29 cellular contexts compared by ENCODE assay signal in genomic region chr15:38844683-38845195, GRCh38.
A peak's percentile ranks its signal among the peaks of the same experiment; 100 is the strongest.
DNase-seq lines count a peak whose midpoint lies in the region; ATAC-seq and TF ChIP-seq lines count a peak whose summit lies in the region.
"Had no signal": no experiment of that assay in that cellular context is flagged by ENCODE, and none has a peak within 500 bp of the region (broad histone marks: within the 10 kb centered on the region; RNA-seq: fewer than 3 reads in every experiment).

No MANE protein-coding gene starts in this region.

- no peak for TF ChIP-seq RAD21 in IMR-90 (IDR thresholded peaks at IDR 0.05; ENCODE audit: low read length)

- H2AK9ac ChIP-seq in IMR-90 (replicated peaks; ENCODE audit: low read depth, low read length, poor library complexity), result no peak overlapping the region

- H2BK120ac ChIP-seq in IMR-90 (ENCODE audit: low read depth, low read length) (peak overlapping the region; percentile 99), mesenchymal stem cell (ENCODE audit: low read depth, low read length) (no peak overlapping the region)

- H2BK15ac ChIP-seq in IMR-90 (ENCODE audit: low read depth, low read length) (peak overlapping the region; percentile 80; the same call in 2 of the 3 replicates), mesenchymal stem cell (ENCODE audit: low read depth, poor library complexity, severe bottlenecking) (no peak overlapping the region)

- no peaks in the 10 kb centered on the region for H3F3A ChIP-seq in PC-9 (ENCODE audit: insufficient read depth, low read depth)

- POLR2A ChIA-PET in IMR-90 (lab: Charles Lee; ENCODE audit: unreplicated experiment), result interaction anchor here (0.7 kb wide), 1 partner anchor 518 kb away, joined by 3 read pairs; no protein-coding TSS in a partner anchor
- POLR2A ChIA-PET in PC-9 (lab: Charles Lee; ENCODE audit: unreplicated experiment), result no interaction called here
- POLR2A ChIA-PET in OCI-LY7 (lab: Charles Lee), result interaction anchor here (0.6 kb wide), 1 partner anchor 451 kb away, joined by 3 read pairs; no protein-coding TSS in a partner anchor

- BruUV-seq in IMR-90 (replicated peaks; lab: Mats Ljungman, UMichigan), result no TSS peak
- BruUV-seq in PC-9 (replicated peaks; lab: Mats Ljungman, UMichigan), result no TSS peak
- no TSS peak for BruUV-seq in OCI-LY7 (replicated peaks; lab: Mats Ljungman, UMichigan)

- in situ Hi-C loops in IMR-90 (cut with MboI; ENCODE audit: low sequenced_read_pairs), result no loop called here

- H3K18ac ChIP-seq in IMR-90 (ENCODE audit: low read depth, low read length) (peak overlapping the region; percentile 94), mesenchymal stem cell (ENCODE audit: low read depth in 1 of 2, low read length in 2 of 2) (no peak overlapping the region)

- WGBS in IMR-90 (ENCODE audit: extremely low coverage in 2 of 2, insufficient read length in 1 of 2), 2 experiments, result no CpG with 5 or more reads among the region's 2 CpGs
- WGBS in mesenchymal stem cell, result 76% methylated on average over 1 of the region's 2 CpGs

- DNase-seq in IMR-90 (peak; percentile 52), dermis blood vessel endothelial cell (peak; percentile 53), mesenchymal stem cell (peak; percentile 34), PC-9 (no peak), BE2C (no peak), OCI-LY7 (ENCODE audit: low spot score) (no peak)
- no peak for DNase-seq in stimulated activated CD4-positive, alpha-beta T cell treated with anti-CD3 and anti-CD28 coated beads, Interleukin-4, amount 100 ng/mL, for 1 hour
- DNase-seq: 8988T; activated CD8-positive, alpha-beta T cell treated with anti-CD3 and anti-CD28 coated beads for 36 hours; activated naive CD4-positive, alpha-beta T cell treated with anti-CD3 and anti-CD28 coated beads, Interleukin-2, amount 10 ng/mL, durations not matched to agents 7 days and 5 days; DMS153; effector CD8-positive, alpha-beta T cell; foreskin melanocyte; heart left ventricle; lower lobe of right lung; NCI-H1436; NCI-H2081; NCI-H2227 treated with DMSO at 0.1 percent for 48 hours; NCI-H526; nephron progenitor cell; ovary had no signal

- dilution Hi-C loops in IMR-90 (cut with HindIII; ENCODE audit: low sequenced_read_pairs, unreplicated experiment), result no loop called here

- no peak for TF ChIP-seq POLR2A in IMR-90 (IDR thresholded peaks at IDR 0.05; ENCODE audit: low read depth, low read length)

- H3K23ac ChIP-seq in IMR-90 (ENCODE audit: low read depth, low read length) (peak overlapping the region; percentile 93; the same call in 1 of the 2 replicates), mesenchymal stem cell (ENCODE audit: low read length in 2 of 2) (no peak overlapping the region)

- peak overlapping the region; percentile 93 for H3K14ac ChIP-seq in IMR-90 (replicated peaks; ENCODE audit: low read depth, low read length)
- no peak overlapping the region for H3K14ac ChIP-seq in mesenchymal stem cell (ENCODE audit: low read length in 2 of 2)

- peak overlapping the region; percentile 95 for H2BK20ac ChIP-seq in IMR-90 (ENCODE audit: low read depth, low read length)

- H3K9me3 ChIP-seq in IMR-90 (ENCODE audit: control insufficient read depth, insufficient read depth, low read length), result no peaks in the 10 kb centered on the region
- H3K9me3 ChIP-seq in mesenchymal stem cell (ENCODE audit: control insufficient read depth, low read length), result no peaks in the 10 kb centered on the region
- no peaks in the 10 kb centered on the region for H3K9me3 ChIP-seq in PC-9 (ENCODE audit: insufficient read depth, low read depth)
- H3K9me3 ChIP-seq in BE2C, result no peaks in the 10 kb centered on the region
- no peaks in the 10 kb centered on the region for H3K9me3 ChIP-seq in OCI-LY7 (ENCODE audit: low read length)
- H3K9me3 ChIP-seq: HAP-1, heart left ventricle, lower lobe of right lung, ovary, thoracic aorta had no signal

- peak overlapping the region; percentile 89 for H2AFZ ChIP-seq in ACC112 (ENCODE audit: low read length, unreplicated experiment)
- H2AFZ ChIP-seq in IMR-90 (replicated peaks; ENCODE audit: low read length, poor library complexity), result no peak overlapping the region
- no peak overlapping the region for H2AFZ ChIP-seq in mesenchymal stem cell (ENCODE audit: low read depth, low read length)
- H2AFZ ChIP-seq in PC-9, result no peak overlapping the region
- no peak overlapping the region for H2AFZ ChIP-seq in OCI-LY7 (ENCODE audit: low read length)

- peak overlapping the region; percentile 90 to 99 for H4K8ac ChIP-seq in IMR-90 (ENCODE audit: low read depth in 2 of 2, low read length in 2 of 2)
- no peak overlapping the region for H4K8ac ChIP-seq in mesenchymal stem cell (ENCODE audit: low read length)

- H4K20me1 ChIP-seq in IMR-90 (ENCODE audit: insufficient read depth, low read length) (no peaks in the 10 kb centered on the region), PC-9 (ENCODE audit: insufficient read depth) (no peaks in the 10 kb centered on the region), OCI-LY7 (ENCODE audit: insufficient read depth, low read length) (no peaks in the 10 kb centered on the region)

- H2AK5ac ChIP-seq in IMR-90 (ENCODE audit: low read depth, low read length) (peak overlapping the region; percentile 48), mesenchymal stem cell (ENCODE audit: low read length, severe bottlenecking) (no peak overlapping the region)

- H3K79me1 ChIP-seq in IMR-90 (ENCODE audit: low read depth in 1 of 2, low read length in 2 of 2), result peaks cover 0 to 5% of the 10 kb centered on the region in 2 experiments; a peak in 1 of 4 replicates
- no peaks in the 10 kb centered on the region for H3K79me1 ChIP-seq in mesenchymal stem cell (replicated peaks; ENCODE audit: low read length, poor library complexity, severe bottlenecking)

- peak overlapping the region; percentile 98 for H3K4ac ChIP-seq in IMR-90 (ENCODE audit: low read depth, low read length)
- H3K4ac ChIP-seq in mesenchymal stem cell (ENCODE audit: low read depth in 1 of 2, low read length in 2 of 2), result no peak overlapping the region

- peak overlapping the region; percentile 97 for H4K5ac ChIP-seq in IMR-90 (ENCODE audit: low read depth, low read length)

- H2BK12ac ChIP-seq in mesenchymal stem cell (ENCODE audit: low read length in 2 of 2), result no peak overlapping the region

- H3K27ac ChIP-seq in ACC112 (ENCODE audit: low read depth, low read length) (peak overlapping the region; percentile 41), IMR-90 (ENCODE audit: insufficient read depth, low read length) (peak overlapping the region; percentile 99), mesenchymal stem cell (ENCODE audit: low read length, poor library complexity, severe bottlenecking) (peak overlapping the region; percentile 93), PC-9 (no peak overlapping the region), OCI-LY7 (ENCODE audit: low read depth, low read length, poor library complexity, severe bottlenecking) (no peak overlapping the region)
- H3K27ac ChIP-seq: epithelial cell of prostate, heart left ventricle, lower lobe of right lung, ovary, thoracic aorta had no signal

- H3K56ac ChIP-seq in IMR-90 (ENCODE audit: extremely low read depth, insufficient read depth, low read length), result peak overlapping the region; percentile 83

- H3K27me3 ChIP-seq in ACC112 (ENCODE audit: insufficient read depth, low read length), result no peaks in the 10 kb centered on the region
- H3K27me3 ChIP-seq in IMR-90 (ENCODE audit: control insufficient read depth, insufficient read depth, low read length), result no peaks in the 10 kb centered on the region
- no peaks in the 10 kb centered on the region for H3K27me3 ChIP-seq in mesenchymal stem cell (ENCODE audit: control insufficient read depth in 1 of 2, insufficient read depth in 1 of 2, low read length in 2 of 2)
- no peaks in the 10 kb centered on the region for H3K27me3 ChIP-seq in PC-9 (ENCODE audit: insufficient read depth, low read depth)
- no peaks in the 10 kb centered on the region; the same call in 1 of the 2 replicates for H3K27me3 ChIP-seq in BE2C
- H3K27me3 ChIP-seq: heart left ventricle, ovary had no signal

- H3K4me1 ChIP-seq in ACC112 (ENCODE audit: control insufficient read depth, insufficient read depth, low read length, unreplicated experiment), result peaks cover 27% of the 10 kb centered on the region
- peaks cover 24% of the 10 kb centered on the region for H3K4me1 ChIP-seq in IMR-90 (ENCODE audit: control insufficient read depth, insufficient read depth, low read length)
- peaks cover 9% of the 10 kb centered on the region for H3K4me1 ChIP-seq in mesenchymal stem cell (ENCODE audit: control insufficient read depth, insufficient read depth, low read depth, low read length)
- no peaks in the 10 kb centered on the region for H3K4me1 ChIP-seq in PC-9 (replicated peaks; ENCODE audit: insufficient read depth)
- H3K4me1 ChIP-seq in BE2C, result no peaks in the 10 kb centered on the region
- no peaks in the 10 kb centered on the region for H3K4me1 ChIP-seq in OCI-LY7 (ENCODE audit: insufficient read depth, low read length, poor library complexity, severe bottlenecking)
- H3K4me1 ChIP-seq: HAP-1, lower lobe of right lung had no signal

- CTCF ChIA-PET in IMR-90 (lab: Yijun Ruan, JAX), result no interaction called here
- CTCF ChIA-PET in PC-9 (lab: Charles Lee), result no interaction called here
- CTCF ChIA-PET in OCI-LY7 (lab: Charles Lee; ENCODE audit: unreplicated experiment), result no interaction called here

- H3K9me1 ChIP-seq in IMR-90 (ENCODE audit: insufficient read depth, low read length), result peaks cover 5% of the 10 kb centered on the region; the same call in 1 of the 2 replicates

- no peaks in the 10 kb centered on the region for H3K9me2 ChIP-seq in PC-9 (ENCODE audit: insufficient read depth)
- H3K9me2 ChIP-seq in OCI-LY7 (ENCODE audit: insufficient read depth, low read length), result no peaks in the 10 kb centered on the region

- peak overlapping the region; percentile 99 for H2BK5ac ChIP-seq in IMR-90 (ENCODE audit: low read depth, low read length, poor library complexity, severe bottlenecking)
- no peak overlapping the region for H2BK5ac ChIP-seq in mesenchymal stem cell (ENCODE audit: low read depth, low read length, poor library complexity, severe bottlenecking)

- ATAC-seq in IMR-90 (ENCODE audit: low read depth), result peak; percentile 44
- ATAC-seq: activated CD8-positive, alpha-beta T cell treated with anti-CD3 and anti-CD28 coated beads for 36 hours; activated T-helper 17 cell treated with anti-CD3 and anti-CD28 coated beads, Interleukin-2, amount 50 U/mL, for 72 hours; heart left ventricle; HepG2; lower lobe of right lung; Right ventricle myocardium inferior had no signal

- intact Hi-C loops in IMR-90 (cut with micrococcal nuclease) (loop anchor here (2.0 to 5.0 kb wide), 2 partner anchors 20 to 38 kb away; no protein-coding TSS in a partner anchor), PC-9 (cut with micrococcal nuclease; ENCODE audit: unreplicated experiment) (no loop called here), OCI-LY7 (cut with micrococcal nuclease; ENCODE audit: unreplicated experiment) (no loop called here)

- H3K4me2 ChIP-seq in IMR-90 (ENCODE audit: low read depth, low read length), result peak overlapping the region; percentile 82
- H3K4me2 ChIP-seq in mesenchymal stem cell (ENCODE audit: low read length, poor library complexity, severe bottlenecking), result no peak overlapping the region
- no peak overlapping the region for H3K4me2 ChIP-seq in PC-9
- H3K4me2 ChIP-seq in OCI-LY7 (ENCODE audit: low read length), result no peak overlapping the region

- H3K79me2 ChIP-seq in ACC112 (ENCODE audit: control insufficient read depth, insufficient read depth, low read length, unreplicated experiment), result no peaks in the 10 kb centered on the region
- H3K79me2 ChIP-seq in PC-9 (ENCODE audit: low read depth), result no peaks in the 10 kb centered on the region
- no peaks in the 10 kb centered on the region for H3K79me2 ChIP-seq in OCI-LY7 (ENCODE audit: insufficient read depth, low read depth, low read length)

- H4K91ac ChIP-seq in IMR-90 (ENCODE audit: insufficient read depth, low read depth, low read length) (peak overlapping the region; percentile 96), mesenchymal stem cell (ENCODE audit: low read length) (no peak overlapping the region)

- H3K36me3 ChIP-seq in ACC112 (ENCODE audit: insufficient read depth, low read length), result no peaks in the 10 kb centered on the region
- no peaks in the 10 kb centered on the region for H3K36me3 ChIP-seq in IMR-90 (ENCODE audit: control insufficient read depth, insufficient read depth, low read length)
- no peaks in the 10 kb centered on the region for H3K36me3 ChIP-seq in mesenchymal stem cell (ENCODE audit: control insufficient read depth in 1 of 2, insufficient read depth in 2 of 2, low read depth in 1 of 2, low read length in 2 of 2)
- H3K36me3 ChIP-seq in PC-9 (ENCODE audit: low read depth), result no peaks in the 10 kb centered on the region
- H3K36me3 ChIP-seq in BE2C, result no peaks in the 10 kb centered on the region
- no peaks in the 10 kb centered on the region for H3K36me3 ChIP-seq in OCI-LY7 (ENCODE audit: insufficient read depth, low read length)
- H3K36me3 ChIP-seq: HAP-1, heart left ventricle, lower lobe of right lung, ovary, thoracic aorta had no signal

- H3K9ac ChIP-seq in IMR-90 (ENCODE audit: low read depth, low read length), result peak overlapping the region; percentile 78
- no peak overlapping the region for H3K9ac ChIP-seq in mesenchymal stem cell (ENCODE audit: low read length)

- no peak overlapping the region for H3K4me3 ChIP-seq in ACC112 (ENCODE audit: low read depth, low read length)
- H3K4me3 ChIP-seq in IMR-90 (ENCODE audit: insufficient read depth, low read depth, low read length), result no peak overlapping the region
- no peak overlapping the region for H3K4me3 ChIP-seq in mesenchymal stem cell (ENCODE audit: insufficient read depth in 1 of 2, low read depth in 1 of 2, low read length in 2 of 2)
- H3K4me3 ChIP-seq in PC-9, result no peak overlapping the region
- H3K4me3 ChIP-seq in BE2C (ENCODE audit: low read depth, low read length), result no peak overlapping the region
- no peak overlapping the region for H3K4me3 ChIP-seq in OCI-LY7 (ENCODE audit: low read depth, low read length, poor library complexity, severe bottlenecking)
- H3K4me3 ChIP-seq: HAP-1, heart left ventricle, lower lobe of right lung, ovary, skin epidermis, thoracic aorta had no signal

- no peak for TF ChIP-seq CTCF in IMR-90 (conservative IDR thresholded peaks at IDR 0.05; ENCODE audit: low read depth, low read length)
- TF ChIP-seq CTCF in PC-9 (conservative IDR thresholded peaks at IDR 0.05), result no peak
- TF ChIP-seq CTCF in BE2C (IDR thresholded peaks at IDR 0.05; ENCODE audit: low read depth, low read length), result no peak
- TF ChIP-seq CTCF in OCI-LY7 (conservative IDR thresholded peaks at IDR 0.05; ENCODE audit: low read length), result no peak

Comparison
In these comparisons a context has a peak if more than half of its experiments do, and no peak if none do; other contexts are left out.
1. H3K27ac ChIP-seq: peak in ACC112 (single experiment), IMR-90 (single experiment) and mesenchymal stem cell (single experiment); none in PC-9 (single experiment) and OCI-LY7 (single experiment).
2. DNase-seq: peak in IMR-90 (single experiment), dermis blood vessel endothelial cell (single experiment) and mesenchymal stem cell (single experiment); none in PC-9 (0 of 2), BE2C (single experiment), OCI-LY7 (single experiment) and stimulated activated CD4-positive, alpha-beta T cell treated with anti-CD3 and anti-CD28 coated beads, Interleukin-4, amount 100 ng/mL, for 1 hour (single experiment).